Comparison of ENCODE assay signal across 1 cellular context in the genomic region with DNA sequence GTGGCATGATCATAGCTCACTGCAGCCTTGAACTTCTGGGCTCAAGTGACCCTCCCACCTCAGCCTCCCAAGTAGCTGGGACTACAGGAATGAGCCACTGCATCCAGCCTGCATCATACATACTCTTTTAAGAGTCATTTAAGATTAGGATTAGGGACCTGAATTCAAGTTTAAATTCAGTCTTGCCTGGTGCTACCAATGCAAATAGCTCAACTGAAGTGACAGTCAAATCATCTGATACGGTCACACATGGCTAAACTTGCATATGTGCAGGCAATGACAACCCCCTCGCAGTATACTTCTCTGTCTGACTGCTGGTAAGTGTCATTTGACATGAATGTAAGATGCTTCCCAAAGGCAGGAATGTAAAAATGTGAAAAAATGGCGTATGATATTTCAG.
TF ChIP-seq lines count a peak whose summit lies in the region.

No MANE protein-coding gene starts in this region.

TF ChIP-seq in WTC11, 78 proteins besides CTCF, POLR2A, EP300 and RAD21 (continued from another document):
- TF ChIP-seq, protein P1, sequence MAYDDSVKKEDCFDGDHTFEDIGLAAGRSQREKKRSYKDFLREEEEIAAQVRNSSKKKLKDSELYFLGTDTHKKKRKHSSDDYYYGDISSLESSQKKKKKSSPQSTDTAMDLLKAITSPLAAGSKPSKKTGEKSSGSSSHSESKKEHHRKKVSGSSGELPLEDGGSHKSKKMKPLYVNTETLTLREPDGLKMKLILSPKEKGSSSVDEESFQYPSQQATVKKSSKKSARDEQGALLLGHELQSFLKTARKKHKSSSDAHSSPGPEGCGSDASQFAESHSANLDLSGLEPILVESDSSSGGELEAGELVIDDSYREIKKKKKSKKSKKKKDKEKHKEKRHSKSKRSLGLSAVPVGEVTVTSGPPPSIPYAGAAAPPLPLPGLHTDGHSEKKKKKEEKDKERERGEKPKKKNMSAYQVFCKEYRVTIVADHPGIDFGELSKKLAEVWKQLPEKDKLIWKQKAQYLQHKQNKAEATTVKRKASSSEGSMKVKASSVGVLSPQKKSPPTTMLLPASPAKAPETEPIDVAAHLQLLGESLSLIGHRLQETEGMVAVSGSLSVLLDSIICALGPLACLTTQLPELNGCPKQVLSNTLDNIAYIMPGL (CRISPR knock-in tag; IDR thresholded peaks at IDR 0.05), result no peak
- TF ChIP-seq, protein P2, sequence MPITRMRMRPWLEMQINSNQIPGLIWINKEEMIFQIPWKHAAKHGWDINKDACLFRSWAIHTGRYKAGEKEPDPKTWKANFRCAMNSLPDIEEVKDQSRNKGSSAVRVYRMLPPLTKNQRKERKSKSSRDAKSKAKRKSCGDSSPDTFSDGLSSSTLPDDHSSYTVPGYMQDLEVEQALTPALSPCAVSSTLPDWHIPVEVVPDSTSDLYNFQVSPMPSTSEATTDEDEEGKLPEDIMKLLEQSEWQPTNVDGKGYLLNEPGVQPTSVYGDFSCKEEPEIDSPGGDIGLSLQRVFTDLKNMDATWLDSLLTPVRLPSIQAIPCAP (CRISPR knock-in tag; IDR thresholded peaks at IDR 0.05), result no peak
- TF ChIP-seq, protein P3, sequence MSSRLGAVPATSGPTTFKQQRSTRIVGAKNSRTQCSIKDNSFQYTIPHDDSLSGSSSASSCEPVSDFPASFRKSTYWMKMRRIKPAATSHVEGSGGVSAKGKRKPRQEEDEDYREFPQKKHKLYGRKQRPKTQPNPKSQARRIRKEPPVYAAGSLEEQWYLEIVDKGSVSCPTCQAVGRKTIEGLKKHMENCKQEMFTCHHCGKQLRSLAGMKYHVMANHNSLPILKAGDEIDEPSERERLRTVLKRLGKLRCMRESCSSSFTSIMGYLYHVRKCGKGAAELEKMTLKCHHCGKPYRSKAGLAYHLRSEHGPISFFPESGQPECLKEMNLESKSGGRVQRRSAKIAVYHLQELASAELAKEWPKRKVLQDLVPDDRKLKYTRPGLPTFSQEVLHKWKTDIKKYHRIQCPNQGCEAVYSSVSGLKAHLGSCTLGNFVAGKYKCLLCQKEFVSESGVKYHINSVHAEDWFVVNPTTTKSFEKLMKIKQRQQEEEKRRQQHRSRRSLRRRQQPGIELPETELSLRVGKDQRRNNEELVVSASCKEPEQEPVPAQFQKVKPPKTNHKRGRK (CRISPR knock-in tag; IDR thresholded peaks at IDR 0.05; ENCODE audit: borderline replicate concordance), result no peak
- TF ChIP-seq CREM (CRISPR knock-in tag; IDR thresholded peaks at IDR 0.05) (no peak), SMAD3 (CRISPR knock-in tag; IDR thresholded peaks at IDR 0.05; ENCODE audit: borderline replicate concordance) (no peak)
- TF ChIP-seq, protein P4, sequence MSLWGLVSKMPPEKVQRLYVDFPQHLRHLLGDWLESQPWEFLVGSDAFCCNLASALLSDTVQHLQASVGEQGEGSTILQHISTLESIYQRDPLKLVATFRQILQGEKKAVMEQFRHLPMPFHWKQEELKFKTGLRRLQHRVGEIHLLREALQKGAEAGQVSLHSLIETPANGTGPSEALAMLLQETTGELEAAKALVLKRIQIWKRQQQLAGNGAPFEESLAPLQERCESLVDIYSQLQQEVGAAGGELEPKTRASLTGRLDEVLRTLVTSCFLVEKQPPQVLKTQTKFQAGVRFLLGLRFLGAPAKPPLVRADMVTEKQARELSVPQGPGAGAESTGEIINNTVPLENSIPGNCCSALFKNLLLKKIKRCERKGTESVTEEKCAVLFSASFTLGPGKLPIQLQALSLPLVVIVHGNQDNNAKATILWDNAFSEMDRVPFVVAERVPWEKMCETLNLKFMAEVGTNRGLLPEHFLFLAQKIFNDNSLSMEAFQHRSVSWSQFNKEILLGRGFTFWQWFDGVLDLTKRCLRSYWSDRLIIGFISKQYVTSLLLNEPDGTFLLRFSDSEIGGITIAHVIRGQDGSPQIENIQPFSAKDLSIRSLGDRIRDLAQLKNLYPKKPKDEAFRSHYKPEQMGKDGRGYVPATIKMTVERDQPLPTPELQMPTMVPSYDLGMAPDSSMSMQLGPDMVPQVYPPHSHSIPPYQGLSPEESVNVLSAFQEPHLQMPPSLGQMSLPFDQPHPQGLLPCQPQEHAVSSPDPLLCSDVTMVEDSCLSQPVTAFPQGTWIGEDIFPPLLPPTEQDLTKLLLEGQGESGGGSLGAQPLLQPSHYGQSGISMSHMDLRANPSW (CRISPR knock-in tag; conservative IDR thresholded peaks at IDR 0.05; ENCODE audit: low read depth), result no peak
- TF ChIP-seq, protein P5, sequence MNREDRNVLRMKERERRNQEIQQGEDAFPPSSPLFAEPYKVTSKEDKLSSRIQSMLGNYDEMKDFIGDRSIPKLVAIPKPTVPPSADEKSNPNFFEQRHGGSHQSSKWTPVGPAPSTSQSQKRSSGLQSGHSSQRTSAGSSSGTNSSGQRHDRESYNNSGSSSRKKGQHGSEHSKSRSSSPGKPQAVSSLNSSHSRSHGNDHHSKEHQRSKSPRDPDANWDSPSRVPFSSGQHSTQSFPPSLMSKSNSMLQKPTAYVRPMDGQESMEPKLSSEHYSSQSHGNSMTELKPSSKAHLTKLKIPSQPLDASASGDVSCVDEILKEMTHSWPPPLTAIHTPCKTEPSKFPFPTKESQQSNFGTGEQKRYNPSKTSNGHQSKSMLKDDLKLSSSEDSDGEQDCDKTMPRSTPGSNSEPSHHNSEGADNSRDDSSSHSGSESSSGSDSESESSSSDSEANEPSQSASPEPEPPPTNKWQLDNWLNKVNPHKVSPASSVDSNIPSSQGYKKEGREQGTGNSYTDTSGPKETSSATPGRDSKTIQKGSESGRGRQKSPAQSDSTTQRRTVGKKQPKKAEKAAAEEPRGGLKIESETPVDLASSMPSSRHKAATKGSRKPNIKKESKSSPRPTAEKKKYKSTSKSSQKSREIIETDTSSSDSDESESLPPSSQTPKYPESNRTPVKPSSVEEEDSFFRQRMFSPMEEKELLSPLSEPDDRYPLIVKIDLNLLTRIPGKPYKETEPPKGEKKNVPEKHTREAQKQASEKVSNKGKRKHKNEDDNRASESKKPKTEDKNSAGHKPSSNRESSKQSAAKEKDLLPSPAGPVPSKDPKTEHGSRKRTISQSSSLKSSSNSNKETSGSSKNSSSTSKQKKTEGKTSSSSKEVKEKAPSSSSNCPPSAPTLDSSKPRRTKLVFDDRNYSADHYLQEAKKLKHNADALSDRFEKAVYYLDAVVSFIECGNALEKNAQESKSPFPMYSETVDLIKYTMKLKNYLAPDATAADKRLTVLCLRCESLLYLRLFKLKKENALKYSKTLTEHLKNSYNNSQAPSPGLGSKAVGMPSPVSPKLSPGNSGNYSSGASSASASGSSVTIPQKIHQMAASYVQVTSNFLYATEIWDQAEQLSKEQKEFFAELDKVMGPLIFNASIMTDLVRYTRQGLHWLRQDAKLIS (CRISPR knock-in tag; IDR thresholded peaks at IDR 0.05; ENCODE audit: borderline replicate concordance), result no peak
